Comparison of ENCODE assay signal across 8 cellular contexts in the genomic region with DNA sequence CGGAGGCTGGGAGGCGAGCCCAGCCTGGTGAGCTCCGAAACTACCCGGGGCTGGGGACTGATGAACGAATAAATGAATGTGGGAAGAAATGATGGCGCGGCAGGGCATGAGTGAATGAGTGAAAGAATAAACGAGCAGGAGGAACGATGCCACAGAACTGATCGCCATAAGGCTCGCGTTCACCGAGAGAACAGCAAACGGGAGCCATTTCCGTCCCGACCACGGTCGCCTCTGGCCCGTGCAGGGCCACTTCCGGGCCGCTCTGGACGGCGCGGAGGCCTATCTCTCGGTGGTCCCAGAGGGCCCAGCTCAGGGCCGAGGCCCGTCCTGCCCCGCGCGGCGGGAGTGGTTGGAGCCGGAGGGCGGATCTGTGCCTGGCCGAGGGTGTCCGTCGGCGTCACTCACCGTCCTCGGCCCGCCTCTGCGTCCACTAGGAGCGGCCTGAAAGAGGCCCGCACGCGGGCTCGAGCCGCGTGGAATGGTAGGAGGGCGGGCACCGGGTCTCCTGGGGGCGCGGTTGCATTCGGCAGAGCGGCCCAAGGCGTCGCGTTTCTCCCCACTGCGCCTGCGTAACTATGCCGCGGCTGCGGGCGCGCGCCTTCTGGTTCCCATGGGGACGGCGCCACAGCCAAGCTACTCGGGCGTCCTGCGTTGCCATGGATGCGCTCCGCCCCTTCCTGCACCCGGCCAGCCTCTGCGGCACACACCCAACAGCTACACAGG. TPM values are rescaled to one million over a fixed set of nuclear protein-coding genes. Genes with fewer than 3 reads are reported as not detected.
A peak's percentile ranks its signal among the peaks of the same experiment; 100 is the strongest.
DNase-seq lines count a peak whose midpoint lies in the region; ATAC-seq, FAIRE-seq and TF ChIP-seq lines count a peak whose summit lies in the region.

A gene (minus strand): TSS at position 480 of the 723 bp plus-strand sequence. CDS start 5,116 bp downstream, outside the sequence.

- intact Hi-C loops in adrenal gland (cut with DNase I) (no loop called here), left cardiac atrium (cut with DNase I) (loop anchor here in 1 of 2 donors (1.0 kb wide), 1 partner anchor 35 kb away; no protein-coding TSS in a partner anchor), posterior vena cava (cut with DNase I) (loop anchor here in 1 of 2 donors (10.0 kb wide), 1 partner anchor 1678 kb away; no protein-coding TSS in a partner anchor), upper lobe of right lung (cut with DNase I) (no loop called here)

- H3K4me3 ChIP-seq in adrenal gland (peak within 1 kb of the TSS; percentile 39 to 68 (median 45)), upper lobe of right lung (peak within 1 kb of the TSS; percentile 78)

- DNase-seq in GM12892 (ENCODE audit: insufficient read length) (peak; percentile 100), NCI-H1436 (lab: John Stamatoyannopoulos, UW) (peak; percentile 98), SW480 (ENCODE audit: low spot score) (peak; percentile 95), adrenal gland (peak; percentile 96 to 98 (median 97)), left cardiac atrium (peak; percentile 99), posterior vena cava (ENCODE audit: low spot score) (peak; percentile 99), upper lobe of right lung (peak; percentile 99)

- H3K36me3 ChIP-seq in adrenal gland (replicated peaks in 1 of 2): no peaks in the 10 kb centered on the region
- H3K36me3 ChIP-seq in upper lobe of right lung: no peaks in the 10 kb centered on the region

- H3K4me1 ChIP-seq in adrenal gland (replicated peaks in 1 of 2): peaks cover 4 to 7% of the 10 kb centered on the region in 2 donors
- peaks cover 6% of the 10 kb centered on the region for H3K4me1 ChIP-seq in upper lobe of right lung

- FAIRE-seq in GM12892 (lab: Jason Lieb, UNC): peak; percentile 100

- peak in 3 of 6 experiments; percentile 10 to 19 (median 19) for TF ChIP-seq CTCF in adrenal gland (IDR thresholded peaks at IDR 0.05)
- TF ChIP-seq CTCF in upper lobe of right lung (IDR thresholded peaks at IDR 0.05): no peak

- H3K27ac ChIP-seq in adrenal gland (peak within 1 kb of the TSS; percentile 64 to 92 (median 78)), upper lobe of right lung (peak within 1 kb of the TSS; percentile 94)

- peak; percentile 87 for ATAC-seq in HG02840 (IDR thresholded peaks at IDR 0.05; ENCODE audit: low FRiP score, unreplicated experiment)
- ATAC-seq in left cardiac atrium: peak; percentile 96 to 97
- ATAC-seq in upper lobe of right lung: peak; percentile 95

- WGBS in adrenal gland, 4 donors: 0 to 1% (median 0%) methylated on average over 16 to 74 of the region's 74 CpGs

- H3K9me3 ChIP-seq in adrenal gland (replicated peaks in 1 of 3) (no peaks in the 10 kb centered on the region), upper lobe of right lung (no peaks in the 10 kb centered on the region)

- TF ChIP-seq POLR2A in GM12892 (IDR thresholded peaks at IDR 0.05; ENCODE audit: low read depth, low read length) (peak; percentile 71), adrenal gland (IDR thresholded peaks at IDR 0.05) (peak in 1 of 2 donors; percentile 66)

- no peaks in the 10 kb centered on the region for H3K27me3 ChIP-seq in adrenal gland
- H3K27me3 ChIP-seq in upper lobe of right lung: no peaks in the 10 kb centered on the region

RNA-seq across cellular contexts. Expression of the gene that starts here (rescaled TPM):
- polyA plus RNA-seq in GM12892 (2012; ENCODE audit: missing spikeins): 0.36 TPM
- 1 to 10 TPM in 7 of 8 donors, under 1 TPM in 1; 0.35 to 8.1 (median 1.6) TPM for total RNA-seq in adrenal gland
- 1 to 10 TPM in 2 of 3 donors, under 1 TPM in 1; 0.20 to 2.2 (median 2.0) TPM for polyA plus RNA-seq in adrenal gland
- total RNA-seq in left cardiac atrium: under 1 TPM; 0.37 to 0.41 TPM
- total RNA-seq in posterior vena cava: under 1 TPM; 0.14 to 0.69 TPM
- total RNA-seq in upper lobe of right lung: 1.4 TPM

Comparison
In these comparisons a context has a peak if more than half of its experiments do, and no peak if none do; other contexts are left out.
1. Peak in every context shown above with its lines: DNase-seq, ATAC-seq, H3K4me3 ChIP-seq and H3K27ac ChIP-seq.
2. Peak in DNase-seq and ATAC-seq in left cardiac atrium; RNA of the gene not detected or under 1 TPM.
3. Peak in DNase-seq in posterior vena cava; RNA of the gene not detected or under 1 TPM.